In genomic region chr4:74367656-74368055, GRCh38 we compare ENCODE assay signal across 3 cellular contexts.
TF ChIP-seq lines count a peak whose summit lies in the region.

No MANE protein-coding gene starts in this region.

TF ChIP-seq in A549, 52 proteins besides CTCF, POLR2A, EP300 and RAD21:
- TF ChIP-seq CHD4 (IDR thresholded peaks at IDR 0.05; ENCODE audit: borderline replicate concordance) (no peak), JUN (IDR thresholded peaks at IDR 0.05) (0 out of 5 replicates have a peak, but pooled peaks of 1 of the 2 experiments have one; percentile 33)

TF ChIP-seq in HCT116, 20 proteins besides CTCF, POLR2A, EP300 and RAD21:
- peak; percentile 74 for TF ChIP-seq POLR2AphosphoS5 (IDR thresholded peaks at IDR 0.05; ENCODE audit: low read depth, low read length)
- TF ChIP-seq CEBPB (IDR thresholded peaks at IDR 0.05; ENCODE audit: low read depth) = no peak
- no peak for TF ChIP-seq EGR1 (IDR thresholded peaks at IDR 0.05; ENCODE audit: low read depth)
- peak; percentile 25 for TF ChIP-seq TCF7L2 (IDR thresholded peaks at IDR 0.05; ENCODE audit: borderline replicate concordance, extremely low read depth, insufficient read depth, insufficient read length)
TF ChIP-seq in HCT116: peak in this region for 2.

TF ChIP-seq in K562, 482 proteins besides CTCF, POLR2A, EP300 and RAD21:
- no peak for TF ChIP-seq TBL1XR1 (IDR thresholded peaks at IDR 0.05; ENCODE audit: low read length in 2 of 2)
- TF ChIP-seq ZKSCAN1 (IDR thresholded peaks at IDR 0.05; ENCODE audit: low read depth, low read length) = peak; percentile 77
- TF ChIP-seq, protein P1, sequence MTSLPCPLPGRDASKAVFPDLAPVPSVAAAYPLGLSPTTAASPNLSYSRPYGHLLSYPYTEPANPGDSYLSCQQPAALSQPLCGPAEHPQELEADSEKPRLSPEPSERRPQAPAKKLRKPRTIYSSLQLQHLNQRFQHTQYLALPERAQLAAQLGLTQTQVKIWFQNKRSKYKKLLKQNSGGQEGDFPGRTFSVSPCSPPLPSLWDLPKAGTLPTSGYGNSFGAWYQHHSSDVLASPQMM (CRISPR knock-in tag; IDR thresholded peaks at IDR 0.05) = no peak
- peak in 1 of 3 experiments; percentile 51 for TF ChIP-seq YY1 (IDR thresholded peaks at IDR 0.05; ENCODE audit: borderline replicate concordance in 1 of 3, control insufficient read depth in 1 of 3, extremely low read depth in 1 of 3, insufficient read depth in 3 of 3, insufficient read length in 1 of 3, insufficient replicate concordance in 2 of 3, low read depth in 1 of 3, low read length in 2 of 3)
- TF ChIP-seq GTF2B (IDR thresholded peaks at IDR 0.05; ENCODE audit: extremely low read depth, insufficient read length) = no peak
- no peak for TF ChIP-seq SAFB (IDR thresholded peaks at IDR 0.05; ENCODE audit: borderline replicate concordance, low read depth, low read length)
- no peak for TF ChIP-seq L3MBTL2 (IDR thresholded peaks at IDR 0.05)
- no peak for TF ChIP-seq ZC3H11A (IDR thresholded peaks at IDR 0.05; ENCODE audit: low read depth, low read length)
- peak; percentile 46 for TF ChIP-seq MEIS2 (IDR thresholded peaks at IDR 0.05; ENCODE audit: partially characterized antibody)
- no peak for TF ChIP-seq PRMT5 (CRISPR knock-in tag; IDR thresholded peaks at IDR 0.05)
- no peak for TF ChIP-seq ZBTB26 (CRISPR knock-in tag; IDR thresholded peaks at IDR 0.05)
- TF ChIP-seq POLR3G (IDR thresholded peaks at IDR 0.05; ENCODE audit: extremely low read depth, insufficient read length, insufficient replicate concordance) = no peak
- no peak for TF ChIP-seq PHF21A (IDR thresholded peaks at IDR 0.05; ENCODE audit: borderline replicate concordance, low read depth)
- TF ChIP-seq CCAR2 (IDR thresholded peaks at IDR 0.05; ENCODE audit: low read depth, low read length) = no peak
- no peak for TF ChIP-seq MEF2D (tag; conservative IDR thresholded peaks at IDR 0.05; ENCODE audit: low read depth)
- no peak for TF ChIP-seq CBX8 (IDR thresholded peaks at IDR 0.05; ENCODE audit: borderline replicate concordance, extremely low read depth, low read depth, low read length, poor library complexity, severe bottlenecking)
- TF ChIP-seq, protein P2, sequence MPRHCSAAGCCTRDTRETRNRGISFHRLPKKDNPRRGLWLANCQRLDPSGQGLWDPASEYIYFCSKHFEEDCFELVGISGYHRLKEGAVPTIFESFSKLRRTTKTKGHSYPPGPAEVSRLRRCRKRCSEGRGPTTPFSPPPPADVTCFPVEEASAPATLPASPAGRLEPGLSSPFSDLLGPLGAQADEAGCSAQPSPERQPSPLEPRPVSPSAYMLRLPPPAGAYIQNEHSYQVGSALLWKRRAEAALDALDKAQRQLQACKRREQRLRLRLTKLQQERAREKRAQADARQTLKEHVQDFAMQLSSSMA (CRISPR knock-in tag; IDR thresholded peaks at IDR 0.05) = no peak
- TF ChIP-seq FOXM1 (IDR thresholded peaks at IDR 0.05; ENCODE audit: low read depth) = 0 out of 2 replicates have a peak, but pooled peaks have one; percentile 28
- no peak for TF ChIP-seq FOXM1 (CRISPR knock-in tag; IDR thresholded peaks at IDR 0.05; ENCODE audit: low read depth)
- no peak for TF ChIP-seq ARNT (IDR thresholded peaks at IDR 0.05)
- TF ChIP-seq IRF2 (CRISPR knock-in tag; IDR thresholded peaks at IDR 0.05) = no peak
- TF ChIP-seq ZFP1 (CRISPR knock-in tag; IDR thresholded peaks at IDR 0.05) = no peak
- no peak for TF ChIP-seq CREB5 (CRISPR knock-in tag; IDR thresholded peaks at IDR 0.05)
- no peak for TF ChIP-seq TCFL5 (CRISPR knock-in tag; conservative IDR thresholded peaks at IDR 0.05)
- no peak for TF ChIP-seq ZNF121 (CRISPR knock-in tag; conservative IDR thresholded peaks at IDR 0.05)
- TF ChIP-seq TAF7 (tag; IDR thresholded peaks at IDR 0.05) = no peak
- TF ChIP-seq NR2F6 (CRISPR knock-in tag; IDR thresholded peaks at IDR 0.05) = no peak
- TF ChIP-seq POLR2B (IDR thresholded peaks at IDR 0.05; ENCODE audit: low read depth, partially characterized antibody) = no peak
- TF ChIP-seq NFATC3 (IDR thresholded peaks at IDR 0.05) = no peak
- TF ChIP-seq KAT2B (IDR thresholded peaks at IDR 0.05; ENCODE audit: low read depth, low read length) = no peak
- TF ChIP-seq SMARCB1 (IDR thresholded peaks at IDR 0.05; ENCODE audit: insufficient read length, low read depth) = no peak
